Comparison of ENCODE assay signal across 15 cellular contexts in the genomic region with DNA sequence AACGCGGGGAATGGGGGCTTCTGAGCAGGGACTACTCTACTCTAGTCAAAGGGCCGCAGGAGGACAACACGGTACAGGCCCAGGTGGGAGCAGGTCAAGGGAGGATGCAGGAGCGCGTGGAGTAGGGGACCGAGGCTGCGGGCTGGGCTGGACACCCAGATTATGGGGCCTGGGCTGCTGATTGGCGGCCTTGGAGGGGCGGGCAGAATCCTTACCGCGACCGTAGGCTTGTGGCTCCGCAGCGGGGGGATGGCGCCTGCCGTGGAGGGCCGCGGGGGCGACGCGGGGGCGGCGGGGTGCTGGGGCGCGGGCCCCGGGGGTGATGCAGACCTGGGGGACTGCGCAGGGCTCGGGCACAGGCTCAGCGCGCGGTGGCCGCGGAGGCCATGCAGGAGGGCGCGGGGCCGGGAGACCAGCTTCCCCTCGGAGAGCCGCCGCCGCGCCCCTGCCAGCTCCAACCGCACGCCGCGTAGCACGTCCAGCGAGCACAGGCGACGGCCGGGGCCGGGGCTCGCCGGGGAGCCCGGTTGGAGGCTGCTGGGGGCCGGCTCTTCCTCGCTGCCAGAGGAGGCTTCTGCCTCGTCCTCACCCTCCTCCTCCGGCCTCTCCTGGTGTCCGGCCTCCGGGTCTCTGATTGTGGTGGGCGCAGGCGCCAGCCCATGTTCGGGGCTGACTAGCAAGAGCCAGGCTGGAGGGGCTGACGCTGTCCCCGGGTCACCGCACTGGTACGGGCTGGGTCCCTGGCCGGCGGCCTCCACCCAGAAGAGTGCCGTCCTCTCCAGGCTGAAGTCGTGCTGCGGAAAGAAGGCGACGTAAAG. TPM values are rescaled to one million over a fixed set of nuclear protein-coding genes. Genes with fewer than 3 reads are reported as not detected.
DNase-seq lines count a peak whose midpoint lies in the region; ATAC-seq and TF ChIP-seq lines count a peak whose summit lies in the region.
"Had no signal": no experiment of that assay in that cellular context is flagged by ENCODE, and none has a peak within 500 bp of the region (broad histone marks: within the 10 kb centered on the region; RNA-seq: fewer than 3 reads in every experiment).

No MANE protein-coding gene starts in this region.

- no peak overlapping the region for H3K27ac ChIP-seq in psoas muscle
- H3K27ac ChIP-seq: skin epidermis had no signal

- no peaks in the 10 kb centered on the region for H3K9me3 ChIP-seq in psoas muscle

- H3K27ac Mint-ChIP-seq in WTC11, result peak overlapping the region; percentile 86
- H3K27ac Mint-ChIP-seq: CD8-positive, alpha-beta T cell; natural killer cell had no signal

- H3K4me1 Mint-ChIP-seq in WTC11, result peaks cover 2% of the 10 kb centered on the region

- peaks cover 2% of the 10 kb centered on the region for H3K4me1 ChIP-seq in psoas muscle

- no peaks in the 10 kb centered on the region for H3K9me3 Mint-ChIP-seq in WTC11
- H3K9me3 Mint-ChIP-seq: CD8-positive, alpha-beta T cell; IgD-negative memory B cell; natural killer cell had no signal

- WGBS in psoas muscle, 3 donors, result 61 to 75% (median 72%) methylated on average over 70 to 75 of the region's 75 CpGs

- H3K4me3 ChIP-seq in H7 (ENCODE audit: insufficient read depth, low read depth, low read length) (peak overlapping the region; percentile 35), iPS-11a (ENCODE audit: low read depth, low read length) (peak overlapping the region; percentile 24), psoas muscle (no peak overlapping the region)
- H3K4me3 ChIP-seq: skin epidermis had no signal

- ATAC-seq in WTC11 (peak; percentile 79), psoas muscle (peak; percentile 3 to 22 (median 14)), HG03521 (IDR thresholded peaks at IDR 0.05; ENCODE audit: unreplicated experiment) (no peak), GM18873 (IDR thresholded peaks at IDR 0.05; ENCODE audit: low FRiP score, unreplicated experiment) (no peak), HG02678 (IDR thresholded peaks at IDR 0.05; ENCODE audit: unreplicated experiment) (no peak)
- ATAC-seq: CD8-positive, alpha-beta T cell had no signal

- intact Hi-C loops in psoas muscle (cut with DNase I), result loop anchor here in 1 of 2 donors (1.0 kb wide), 1 partner anchor 48 kb away; no protein-coding TSS in a partner anchor

- H3K4me3 Mint-ChIP-seq in WTC11, result peak overlapping the region; percentile 89
- H3K4me3 Mint-ChIP-seq: CD8-positive, alpha-beta T cell; natural killer cell had no signal

- peaks cover 10% of the 10 kb centered on the region for H3K27me3 Mint-ChIP-seq in WTC11 (ENCODE audit: low read depth)
- H3K27me3 Mint-ChIP-seq: IgD-negative memory B cell had no signal

- POLR2A ChIA-PET in WTC11 (lab: Charles Lee), result interaction anchor here (0.8 to 2.5 kb wide), 4 partner anchors 10 to 35 kb away, joined by 3 to 12 read pairs (median 8); a partner anchor contains a TSS

- TF ChIP-seq CTCF in WTC11 (IDR thresholded peaks at IDR 0.05) (no peak), psoas muscle (IDR thresholded peaks at IDR 0.05) (no peak)

- H3K27me3 ChIP-seq in H7 (ENCODE audit: control insufficient read depth, insufficient read depth, low read length) (peaks cover 2% of the 10 kb centered on the region; the same call in 1 of the 2 replicates), psoas muscle (ENCODE audit: insufficient read depth in 3 of 3, low read length in 2 of 3) (no peaks in the 10 kb centered on the region)

- CTCF ChIA-PET in WTC11 (lab: Charles Lee), result interaction anchor here (0.5 to 6.1 kb wide), 64 partner anchors 8 to 417 kb away, joined by 3 to 308 read pairs (median 5); a partner anchor contains a TSS

- H3K36me3 ChIP-seq in H7 (replicated peaks; ENCODE audit: control insufficient read depth, insufficient read depth, low read length) (no peaks in the 10 kb centered on the region; the same call in 1 of the 2 replicates), psoas muscle (ENCODE audit: insufficient read depth in 1 of 2, low read depth in 1 of 2) (peaks cover 4 to 91% of the 10 kb centered on the region in 2 donors)

- H3K36me3 Mint-ChIP-seq in WTC11, result no peaks in the 10 kb centered on the region
- H3K36me3 Mint-ChIP-seq: natural killer cell had no signal

- DNase-seq in H7, result peak; percentile 84
- DNase-seq in WTC11 (ENCODE audit: low spot score), result peak; percentile 66
- DNase-seq in psoas muscle, result no peak
- no peak for DNase-seq in SHP77 treated with DMSO at 0.1 percent for 48 hours (lab: John Stamatoyannopoulos, UW)
- DNase-seq: natural killer cell, NCI-H1436 treated with DMSO at 0.1 percent for 48 hours had no signal

TF ChIP-seq in WTC11, 78 proteins besides CTCF, POLR2A, EP300 and RAD21 (continues in another document):
- TF ChIP-seq FOXP1 (CRISPR knock-in tag; IDR thresholded peaks at IDR 0.05; ENCODE audit: borderline replicate concordance) (peak; percentile 38; the same call in 1 of the 2 replicates), SP1 (CRISPR knock-in tag; conservative IDR thresholded peaks at IDR 0.05) (peak; percentile 49; the same call in 1 of the 2 replicates), ATF1 (CRISPR knock-in tag; IDR thresholded peaks at IDR 0.05) (no peak), TP53 (CRISPR knock-in tag; IDR thresholded peaks at IDR 0.05) (0 out of 2 replicates have a peak, but pooled peaks have one; percentile 46), GABPB1 (CRISPR knock-in tag; IDR thresholded peaks at IDR 0.05) (no peak)
- TF ChIP-seq, protein P1, sequence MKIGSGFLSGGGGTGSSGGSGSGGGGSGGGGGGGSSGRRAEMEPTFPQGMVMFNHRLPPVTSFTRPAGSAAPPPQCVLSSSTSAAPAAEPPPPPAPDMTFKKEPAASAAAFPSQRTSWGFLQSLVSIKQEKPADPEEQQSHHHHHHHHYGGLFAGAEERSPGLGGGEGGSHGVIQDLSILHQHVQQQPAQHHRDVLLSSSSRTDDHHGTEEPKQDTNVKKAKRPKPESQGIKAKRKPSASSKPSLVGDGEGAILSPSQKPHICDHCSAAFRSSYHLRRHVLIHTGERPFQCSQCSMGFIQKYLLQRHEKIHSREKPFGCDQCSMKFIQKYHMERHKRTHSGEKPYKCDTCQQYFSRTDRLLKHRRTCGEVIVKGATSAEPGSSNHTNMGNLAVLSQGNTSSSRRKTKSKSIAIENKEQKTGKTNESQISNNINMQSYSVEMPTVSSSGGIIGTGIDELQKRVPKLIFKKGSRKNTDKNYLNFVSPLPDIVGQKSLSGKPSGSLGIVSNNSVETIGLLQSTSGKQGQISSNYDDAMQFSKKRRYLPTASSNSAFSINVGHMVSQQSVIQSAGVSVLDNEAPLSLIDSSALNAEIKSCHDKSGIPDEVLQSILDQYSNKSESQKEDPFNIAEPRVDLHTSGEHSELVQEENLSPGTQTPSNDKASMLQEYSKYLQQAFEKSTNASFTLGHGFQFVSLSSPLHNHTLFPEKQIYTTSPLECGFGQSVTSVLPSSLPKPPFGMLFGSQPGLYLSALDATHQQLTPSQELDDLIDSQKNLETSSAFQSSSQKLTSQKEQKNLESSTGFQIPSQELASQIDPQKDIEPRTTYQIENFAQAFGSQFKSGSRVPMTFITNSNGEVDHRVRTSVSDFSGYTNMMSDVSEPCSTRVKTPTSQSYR (CRISPR knock-in tag; IDR thresholded peaks at IDR 0.05), result no peak
- TF ChIP-seq, protein P2, sequence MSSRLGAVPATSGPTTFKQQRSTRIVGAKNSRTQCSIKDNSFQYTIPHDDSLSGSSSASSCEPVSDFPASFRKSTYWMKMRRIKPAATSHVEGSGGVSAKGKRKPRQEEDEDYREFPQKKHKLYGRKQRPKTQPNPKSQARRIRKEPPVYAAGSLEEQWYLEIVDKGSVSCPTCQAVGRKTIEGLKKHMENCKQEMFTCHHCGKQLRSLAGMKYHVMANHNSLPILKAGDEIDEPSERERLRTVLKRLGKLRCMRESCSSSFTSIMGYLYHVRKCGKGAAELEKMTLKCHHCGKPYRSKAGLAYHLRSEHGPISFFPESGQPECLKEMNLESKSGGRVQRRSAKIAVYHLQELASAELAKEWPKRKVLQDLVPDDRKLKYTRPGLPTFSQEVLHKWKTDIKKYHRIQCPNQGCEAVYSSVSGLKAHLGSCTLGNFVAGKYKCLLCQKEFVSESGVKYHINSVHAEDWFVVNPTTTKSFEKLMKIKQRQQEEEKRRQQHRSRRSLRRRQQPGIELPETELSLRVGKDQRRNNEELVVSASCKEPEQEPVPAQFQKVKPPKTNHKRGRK (CRISPR knock-in tag; IDR thresholded peaks at IDR 0.05; ENCODE audit: borderline replicate concordance), result no peak
- TF ChIP-seq, protein P3, sequence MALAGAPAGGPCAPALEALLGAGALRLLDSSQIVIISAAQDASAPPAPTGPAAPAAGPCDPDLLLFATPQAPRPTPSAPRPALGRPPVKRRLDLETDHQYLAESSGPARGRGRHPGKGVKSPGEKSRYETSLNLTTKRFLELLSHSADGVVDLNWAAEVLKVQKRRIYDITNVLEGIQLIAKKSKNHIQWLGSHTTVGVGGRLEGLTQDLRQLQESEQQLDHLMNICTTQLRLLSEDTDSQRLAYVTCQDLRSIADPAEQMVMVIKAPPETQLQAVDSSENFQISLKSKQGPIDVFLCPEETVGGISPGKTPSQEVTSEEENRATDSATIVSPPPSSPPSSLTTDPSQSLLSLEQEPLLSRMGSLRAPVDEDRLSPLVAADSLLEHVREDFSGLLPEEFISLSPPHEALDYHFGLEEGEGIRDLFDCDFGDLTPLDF (CRISPR knock-in tag; IDR thresholded peaks at IDR 0.05), result no peak

RNA-seq across cellular contexts. Expression of a gene that starts 12.9 kb away (rescaled TPM):
- 0.14 and 1.6 TPM in 2 replicates for total RNA-seq in H7 (2014; rRNA removed; shearing (Covaris generic))
- total RNA-seq in WTC11 (2021) (2.0 to 2.9 TPM (median 2.2 TPM) in 3 replicates), psoas muscle (1 to 10 TPM; 1.1 to 2.8 (median 1.9) TPM)
- polyA plus RNA-seq in psoas muscle, result 1 to 10 TPM in 1 of 3 donors, under 1 TPM in 2; 0.79 to 1.1 (median 0.90) TPM

RNA-seq across cellular contexts. Expression of a gene that starts 25.6 kb away (rescaled TPM):
- total RNA-seq in H7 (2014; rRNA removed; shearing (Covaris generic)), result 0.17 TPM in 1 of 2 replicates, not detected in the other
- total RNA-seq in WTC11 (2021) (0.05 TPM in 1 of 3 replicates, not detected in the others), psoas muscle (1 to 10 TPM; 1.3 to 5.7 (median 3.4) TPM)
- 1 to 10 TPM in 2 of 3 donors, under 1 TPM in 1; 0.12 to 5.7 (median 1.2) TPM for polyA plus RNA-seq in psoas muscle
- total RNA-seq: CD8-positive, alpha-beta T cell; natural killer cell; subcutaneous adipose tissue had no signal
- polyA plus RNA-seq: IgD-negative memory B cell, keratinocyte had no signal

RNA-seq across cellular contexts. Expression of a gene that starts 31.5 kb away (rescaled TPM):
- 15.5 and 16.1 TPM in 2 replicates for total RNA-seq in H7 (2014; rRNA removed; shearing (Covaris generic))
- 23.5 to 25.4 TPM (median 25.4 TPM) in 3 replicates for total RNA-seq in WTC11 (2021)
- total RNA-seq in psoas muscle, result 10 to 100 TPM; 12.3 to 22.4 (median 15.7) TPM
- polyA plus RNA-seq in psoas muscle, result 10 to 100 TPM in 1 of 3 donors, 1 to 10 TPM in 2; 6.8 to 14.5 (median 9.9) TPM

RNA-seq across cellular contexts. Expression of a gene that starts 34.3 kb away (rescaled TPM):
- 20.9 and 22.1 TPM in 2 replicates for total RNA-seq in H7 (2014; rRNA removed; shearing (Covaris generic))
- total RNA-seq in WTC11 (2021) (5.6 to 6.8 TPM (median 6.5 TPM) in 3 replicates), psoas muscle (1 to 10 TPM; 2.5 to 6.3 (median 3.2) TPM)
- 1 to 10 TPM; 2.6 to 3.0 (median 3.0) TPM for polyA plus RNA-seq in psoas muscle
- total RNA-seq: CD8-positive, alpha-beta T cell; natural killer cell had no signal
- polyA plus RNA-seq: IgD-negative memory B cell, keratinocyte had no signal

RNA-seq across cellular contexts. Expression of a gene that starts 56.9 kb away (rescaled TPM):
- total RNA-seq in H7 (2014; rRNA removed; shearing (Covaris generic)), result not detected in 2 replicates
- not detected in 3 replicates for total RNA-seq in WTC11 (2021)
- total RNA-seq in psoas muscle, result not detected
- under 1 TPM in 2 of 3 donors, not detected in 1; 0.04 to 0.07 TPM for polyA plus RNA-seq in psoas muscle
- total RNA-seq: CD8-positive, alpha-beta T cell; natural killer cell; subcutaneous adipose tissue had no signal
- polyA plus RNA-seq: IgD-negative memory B cell, keratinocyte had no signal

Comparison
In these comparisons a context has a peak if more than half of its experiments do, and no peak if none do; other contexts are left out.
1. DNase-seq: peak in H7 (single experiment) and WTC11 (single experiment); none in psoas muscle (0 of 2) and SHP77 treated with DMSO at 0.1 percent for 48 hours (single experiment).
2. ATAC-seq: peak in WTC11 (single experiment) and psoas muscle (4 of 4); none in HG03521 (single experiment), GM18873 (single experiment) and HG02678 (single experiment).